1 cellular context compared by ENCODE assay signal in genomic region chrX:47583240-47583861, GRCh38.
TF ChIP-seq lines count a peak whose summit lies in the region.

No MANE protein-coding gene starts in this region.

TF ChIP-seq in K562, 482 proteins besides CTCF, POLR2A, EP300 and RAD21:
- TF ChIP-seq UBTF (IDR thresholded peaks at IDR 0.05; ENCODE audit: borderline replicate concordance in 1 of 2, low read depth in 2 of 2, low read length in 2 of 2): no peak
- no peak for TF ChIP-seq KAT7 (CRISPR knock-in tag; IDR thresholded peaks at IDR 0.05; ENCODE audit: borderline replicate concordance)
- peak; percentile 63 for TF ChIP-seq RBFOX2 (IDR thresholded peaks at IDR 0.05; ENCODE audit: low read depth, low read length)
- peak; percentile 49; the same call in 1 of the 2 replicates for TF ChIP-seq POLR2G (IDR thresholded peaks at IDR 0.05; ENCODE audit: low read depth, low read length)
TF ChIP-seq in K562: peak in this region for 2.
